ENCODE assay signal across 10 cellular contexts in the genomic region with DNA sequence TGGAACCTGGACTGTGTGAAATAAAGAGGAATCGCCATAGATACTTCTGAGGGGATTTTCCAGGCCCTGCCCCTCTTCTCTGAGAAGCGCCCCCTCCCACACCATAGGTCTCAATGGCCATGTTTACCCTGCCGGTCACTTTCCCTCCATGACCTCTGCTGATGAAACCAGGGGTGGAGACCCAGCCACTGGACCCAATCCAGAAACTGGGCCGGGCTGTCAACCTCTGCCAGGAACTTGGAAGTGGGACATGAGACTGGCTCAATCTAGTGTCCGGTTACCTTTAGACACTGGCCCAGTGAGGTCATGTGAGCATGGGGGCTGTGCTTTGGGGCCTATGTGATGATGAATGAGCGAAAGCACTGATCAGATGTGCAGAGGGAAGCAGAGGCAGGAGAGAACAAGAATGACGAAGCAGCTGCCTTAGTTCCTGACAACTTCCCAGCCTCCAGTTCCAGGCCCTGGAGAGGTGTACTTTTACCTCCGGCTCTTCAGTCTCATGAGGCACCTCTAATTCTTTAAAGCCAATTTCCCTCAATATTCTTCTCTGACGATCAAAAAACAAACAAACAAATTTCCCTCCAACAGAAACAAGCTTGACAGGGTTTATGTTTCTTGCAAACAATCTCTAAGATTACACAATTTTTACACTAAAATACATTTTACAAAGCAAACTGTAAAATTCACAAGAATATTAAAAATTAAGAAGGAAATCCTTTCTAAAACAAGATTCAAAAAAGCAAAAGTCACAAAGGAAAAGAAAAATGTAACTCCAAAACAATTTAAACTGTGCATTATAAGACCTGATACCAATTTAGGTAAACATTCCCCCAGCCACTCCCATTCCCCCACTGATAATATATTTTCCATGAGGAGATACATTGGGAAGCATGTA. TPM values are rescaled to one million over a fixed set of nuclear protein-coding genes. Genes with fewer than 3 reads are reported as not detected.
DNase-seq lines count a peak whose midpoint lies in the region; ATAC-seq and TF ChIP-seq lines count a peak whose summit lies in the region.
"Had no signal": no experiment of that assay in that cellular context is flagged by ENCODE, and none has a peak within 500 bp of the region (broad histone marks: within the 10 kb centered on the region; RNA-seq: fewer than 3 reads in every experiment).

No MANE protein-coding gene starts in this region.

- no peaks in the 10 kb centered on the region for H3K9me3 Mint-ChIP-seq in natural killer cell
- H3K9me3 Mint-ChIP-seq in activated T-helper 1 cell treated with anti-CD3 and anti-CD28 coated beads, Interleukin-12 subunit alpha, Interleukin-12 subunit beta, Interleukin-2, Interleukin-4 antibody, amounts not matched to agents 30 ng/mL and 10 ng/mL and 1 ng/mL, durations not matched to agents 14 hours and 24 hours and 36 hours = no peaks in the 10 kb centered on the region
- H3K9me3 Mint-ChIP-seq: naive B cell had no signal

- H3K4me3 Mint-ChIP-seq in natural killer cell = no peak overlapping the region
- no peak overlapping the region for H3K4me3 Mint-ChIP-seq in activated T-helper 1 cell treated with anti-CD3 and anti-CD28 coated beads, Interleukin-12 subunit alpha, Interleukin-12 subunit beta, Interleukin-2, Interleukin-4 antibody, amounts not matched to agents 30 ng/mL and 10 ng/mL and 1 ng/mL, durations not matched to agents 14 hours and 24 hours and 36 hours

- no peaks in the 10 kb centered on the region for H3K9me3 ChIP-seq in right cardiac atrium (ENCODE audit: control insufficient read depth, low read length)
- H3K9me3 ChIP-seq: HAP-1 had no signal

- peaks cover 17% of the 10 kb centered on the region for H3K4me1 ChIP-seq in right cardiac atrium (ENCODE audit: control insufficient read depth, insufficient read depth, low read length)

- peaks cover 6 to 8% of the 10 kb centered on the region in 2 donors for H3K4me1 Mint-ChIP-seq in natural killer cell
- H3K4me1 Mint-ChIP-seq in activated T-helper 1 cell treated with anti-CD3 and anti-CD28 coated beads, Interleukin-12 subunit alpha, Interleukin-12 subunit beta, Interleukin-2, Interleukin-4 antibody, amounts not matched to agents 30 ng/mL and 10 ng/mL and 1 ng/mL, durations not matched to agents 14 hours and 24 hours and 36 hours (ENCODE audit: low read depth) = peaks cover 16% of the 10 kb centered on the region

- H3K27me3 ChIP-seq in right cardiac atrium (ENCODE audit: control insufficient read depth, insufficient read depth) = no peaks in the 10 kb centered on the region

- WGBS in right cardiac atrium = 27% methylated on average over 9 of the region's 9 CpGs

- no peaks in the 10 kb centered on the region for H3K36me3 Mint-ChIP-seq in natural killer cell
- no peaks in the 10 kb centered on the region for H3K36me3 Mint-ChIP-seq in activated T-helper 1 cell treated with anti-CD3 and anti-CD28 coated beads, Interleukin-12 subunit alpha, Interleukin-12 subunit beta, Interleukin-2, Interleukin-4 antibody, amounts not matched to agents 30 ng/mL and 10 ng/mL and 1 ng/mL, durations not matched to agents 14 hours and 24 hours and 36 hours (ENCODE audit: low read depth)
- H3K36me3 Mint-ChIP-seq: naive B cell had no signal

- H3K4me3 ChIP-seq in right cardiac atrium (ENCODE audit: low read length) = no peak overlapping the region
- H3K4me3 ChIP-seq: HAP-1 had no signal

- TF ChIP-seq CTCF in natural killer cell (IDR thresholded peaks at IDR 0.05) = no peak

- no peak overlapping the region for H3K27ac Mint-ChIP-seq in natural killer cell
- H3K27ac Mint-ChIP-seq in activated T-helper 1 cell treated with anti-CD3 and anti-CD28 coated beads, Interleukin-12 subunit alpha, Interleukin-12 subunit beta, Interleukin-2, Interleukin-4 antibody, amounts not matched to agents 30 ng/mL and 10 ng/mL and 1 ng/mL, durations not matched to agents 14 hours and 24 hours and 36 hours = no peak overlapping the region

- H3K27ac ChIP-seq in right cardiac atrium (ENCODE audit: low read length) = peak overlapping the region; percentile 91

- DNase-seq in GM03348 (ENCODE audit: low spot score) = peak; percentile 40
- peak; percentile 76 for DNase-seq in amniotic epithelial cell (ENCODE audit: low read depth)
- peak; percentile 87 to 92 (median 92) for DNase-seq in right cardiac atrium
- DNase-seq in sciatic nerve (ENCODE audit: low spot score) = peak; percentile 81
- no peak for DNase-seq in CD1c-positive myeloid dendritic cell (ENCODE audit: extremely low spot score)
- no peak for DNase-seq in NCI-H1092 (lab: John Stamatoyannopoulos, UW)
- DNase-seq in natural killer cell = no peak
- no peak for DNase-seq in activated T-helper 1 cell treated with anti-CD3 and anti-CD28 coated beads, Interleukin-12 subunit alpha, Interleukin-12 subunit beta, Interleukin-2, Interleukin-4 antibody, amounts not matched to agents 30 ng/mL and 10 ng/mL and 1 ng/mL, durations not matched to agents 14 hours and 24 hours and 36 hours (ENCODE audit: low spot score)
- DNase-seq: naive B cell had no signal

- ATAC-seq in right cardiac atrium (peak; percentile 87 to 88), sciatic nerve (peak; percentile 84), natural killer cell (no peak)

- H3K27me3 Mint-ChIP-seq in natural killer cell (ENCODE audit: low read depth in 2 of 2) = peaks cover 15 to 35% of the 10 kb centered on the region in 2 donors
- peaks cover 42% of the 10 kb centered on the region for H3K27me3 Mint-ChIP-seq in activated T-helper 1 cell treated with anti-CD3 and anti-CD28 coated beads, Interleukin-12 subunit alpha, Interleukin-12 subunit beta, Interleukin-2, Interleukin-4 antibody, amounts not matched to agents 30 ng/mL and 10 ng/mL and 1 ng/mL, durations not matched to agents 14 hours and 24 hours and 36 hours (ENCODE audit: insufficient read depth)

- intact Hi-C loops in right cardiac atrium (cut with DNase I) = no loop called here
- intact Hi-C loops in sciatic nerve (cut with DNase I) = no loop called here
- intact Hi-C loops in natural killer cell (cut with micrococcal nuclease) = no loop called here
- intact Hi-C loops in activated T-helper 1 cell treated with anti-CD3 and anti-CD28 coated beads, Interleukin-12 subunit alpha, Interleukin-12 subunit beta, Interleukin-2, Interleukin-4 antibody, amounts not matched to agents 30 ng/mL and 10 ng/mL and 1 ng/mL, durations not matched to agents 14 hours and 24 hours and 36 hours (cut with micrococcal nuclease) = no loop called here

RNA-seq across cellular contexts. Expression of a gene that starts 4.8 kb away (rescaled TPM):
- total RNA-seq in right cardiac atrium (10 to 100 TPM; 31.4 to 45.2 (median 34.1) TPM), sciatic nerve (109 TPM), natural killer cell (under 1 TPM; 0.25 to 0.70 (median 0.59) TPM)
- 34.2 TPM for polyA plus RNA-seq in right cardiac atrium
- not detected in 2 replicates for total RNA-seq in activated T-helper 1 cell treated with anti-CD3 and anti-CD28 coated beads, Interleukin-12 subunit alpha, Interleukin-12 subunit beta, Interleukin-2, Interleukin-4 antibody, amounts not matched to agents 30 ng/mL and 10 ng/mL and 1 ng/mL, durations not matched to agents 14 hours and 24 hours and 36 hours

RNA-seq across cellular contexts. Expression of a gene that starts 51.9 kb away (rescaled TPM):
- total RNA-seq in right cardiac atrium (under 1 TPM in 3 of 4 donors, not detected in 1; 0.06 to 0.82 (median 0.40) TPM), sciatic nerve (2.1 TPM), natural killer cell (1 to 10 TPM; 2.1 to 3.9 (median 3.2) TPM)
- 0.05 TPM for polyA plus RNA-seq in right cardiac atrium
- 32.0 and 33.5 TPM in 2 replicates for total RNA-seq in activated T-helper 1 cell treated with anti-CD3 and anti-CD28 coated beads, Interleukin-12 subunit alpha, Interleukin-12 subunit beta, Interleukin-2, Interleukin-4 antibody, amounts not matched to agents 30 ng/mL and 10 ng/mL and 1 ng/mL, durations not matched to agents 14 hours and 24 hours and 36 hours

RNA-seq across cellular contexts. Expression of a gene that starts 54.6 kb away (rescaled TPM):
- total RNA-seq in right cardiac atrium (10 to 100 TPM; 36.4 to 79.5 (median 49.1) TPM), sciatic nerve (48.4 TPM), natural killer cell (1 to 10 TPM in 1 of 3 donors, under 1 TPM in 2; 0.75 to 1.5 (median 0.94) TPM)
- 48.7 TPM for polyA plus RNA-seq in right cardiac atrium
- 2.0 and 2.6 TPM in 2 replicates for total RNA-seq in activated T-helper 1 cell treated with anti-CD3 and anti-CD28 coated beads, Interleukin-12 subunit alpha, Interleukin-12 subunit beta, Interleukin-2, Interleukin-4 antibody, amounts not matched to agents 30 ng/mL and 10 ng/mL and 1 ng/mL, durations not matched to agents 14 hours and 24 hours and 36 hours

Comparison
In these comparisons a context has a peak if more than half of its experiments do, and no peak if none do; other contexts are left out.
1. DNase-seq: peak in GM03348 (single experiment), amniotic epithelial cell (single experiment), right cardiac atrium (3 of 3) and sciatic nerve (single experiment); none in CD1c-positive myeloid dendritic cell (single experiment), NCI-H1092 (single experiment), natural killer cell (single experiment) and activated T-helper 1 cell treated with anti-CD3 and anti-CD28 coated beads, Interleukin-12 subunit alpha, Interleukin-12 subunit beta, Interleukin-2, Interleukin-4 antibody, amounts not matched to agents 30 ng/mL and 10 ng/mL and 1 ng/mL, durations not matched to agents 14 hours and 24 hours and 36 hours (single experiment).
2. ATAC-seq: peak in right cardiac atrium (2 of 2) and sciatic nerve (single experiment); none in natural killer cell (0 of 3).
3. RNA of a gene that starts 4.8 kb away (total RNA-seq): 109 TPM in sciatic nerve (single experiment) and 31.4 to 45.2 TPM in right cardiac atrium; 0.25 to 0.70 TPM in natural killer cell and not detected in activated T-helper 1 cell treated with anti-CD3 and anti-CD28 coated beads, Interleukin-12 subunit alpha, Interleukin-12 subunit beta, Interleukin-2, Interleukin-4 antibody, amounts not matched to agents 30 ng/mL and 10 ng/mL and 1 ng/mL, durations not matched to agents 14 hours and 24 hours and 36 hours; every median in the first group is over 10 times any median in the second.
4. RNA of a gene that starts 54.6 kb away (total RNA-seq): 36.4 to 79.5 TPM in right cardiac atrium and 48.4 TPM in sciatic nerve (single experiment); 2.0 to 2.6 TPM in activated T-helper 1 cell treated with anti-CD3 and anti-CD28 coated beads, Interleukin-12 subunit alpha, Interleukin-12 subunit beta, Interleukin-2, Interleukin-4 antibody, amounts not matched to agents 30 ng/mL and 10 ng/mL and 1 ng/mL, durations not matched to agents 14 hours and 24 hours and 36 hours and 0.75 to 1.5 TPM in natural killer cell; every median in the first group is over 10 times any median in the second.